In the genomic region with DNA sequence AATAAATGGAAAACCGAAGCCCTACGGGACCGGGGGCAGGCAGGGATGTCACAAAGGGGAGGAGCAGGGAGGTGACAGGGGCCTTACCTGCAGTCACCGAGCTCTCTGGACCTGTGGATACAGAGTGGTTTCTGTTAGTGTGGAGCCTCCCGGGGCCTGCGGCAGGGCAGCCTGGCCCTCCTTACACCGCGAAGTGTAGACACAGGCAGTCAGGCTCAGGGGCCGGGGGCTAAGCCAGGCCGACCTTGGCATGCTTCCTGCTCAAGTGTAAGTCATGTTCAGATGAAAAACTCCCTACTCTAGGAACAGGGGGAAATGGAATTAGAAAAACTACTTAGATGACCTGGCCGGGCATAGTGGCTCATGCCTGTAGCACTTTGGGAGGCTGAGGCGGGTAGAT, we compare ENCODE assay signal across 20 cellular contexts. TPM values are rescaled to one million over a fixed set of nuclear protein-coding genes. Genes with fewer than 3 reads are reported as not detected.
DNase-seq lines count a peak whose midpoint lies in the region; ATAC-seq and TF ChIP-seq lines count a peak whose summit lies in the region.
"Had no signal": no experiment of that assay in that cellular context is flagged by ENCODE, and none has a peak within 500 bp of the region (broad histone marks: within the 10 kb centered on the region; RNA-seq: fewer than 3 reads in every experiment).

No MANE protein-coding gene starts in this region.

- intact Hi-C loops in dendritic cell treated with granulocyte-macrophage colony-stimulating factor and Interleukin-4, amounts not matched to agents 40 ng/mL and 50 ng/mL, for 4 days (cut with micrococcal nuclease): no loop called here
- intact Hi-C loops in spleen (cut with DNase I; ENCODE audit: low total_unique reads): no loop called here

- peak overlapping the region; percentile 43 to 78 (median 63) for H3K27ac ChIP-seq in spleen
- H3K27ac ChIP-seq: neutrophil, uterus had no signal

- ATAC-seq in activated T-cell treated with anti-CD3 and anti-CD28 coated beads, Interleukin-2, amount 50 U/mL, for 72 hours (replicated peaks in 1 of 2): no peak
- ATAC-seq in T-cell (replicated peaks in 1 of 4): no peak
- no peak for ATAC-seq in HG03439 (IDR thresholded peaks at IDR 0.05; ENCODE audit: unreplicated experiment)
- ATAC-seq: heart right ventricle, left ventricle myocardium superior had no signal

- no peaks in the 10 kb centered on the region for H3K27me3 ChIP-seq in spleen (replicated peaks in 1 of 7)
- H3K27me3 ChIP-seq: heart right ventricle, neutrophil, uterus had no signal

- DNase-seq in activated T-cell treated with anti-CD3 and anti-CD28 coated beads, Interleukin-2, amount 50 U/mL, for 72 hours: no peak
- DNase-seq in activated T-cell treated with anti-CD3 and anti-CD28 coated beads for 4 hours (no peak), T-cell (no peak), spleen (peak; percentile 69), GM10266 (ENCODE audit: extremely low spot score) (no peak), chondrocyte (ENCODE audit: low spot score) (no peak)
- DNase-seq: activated CD4-positive, CD25-positive, alpha-beta regulatory T cell treated with anti-CD3 and anti-CD28 coated beads, Interleukin-2, amount 50 U/mL, for 72 hours; amniotic stem cell; DMS53; heart right ventricle; left ventricle myocardium superior; NCI-H1436 treated with DMSO at 0.1 percent for 48 hours; NCI-H524; substantia nigra; T1000; uterus had no signal

- TF ChIP-seq CTCF in spleen (IDR thresholded peaks at IDR 0.05 in 8 of 11, conservative IDR thresholded peaks at IDR 0.05 in 3 of 11) (no peak), GM10266 (IDR thresholded peaks at IDR 0.05; ENCODE audit: control insufficient read depth, insufficient read depth, low read depth, missing control alignments) (no peak), chondrocyte (IDR thresholded peaks at IDR 0.05) (no peak)

- 39 to 63% (median 43%) methylated on average over 12 of the region's 12 CpGs for WGBS in spleen, 5 donors

- no peaks in the 10 kb centered on the region for H3K27me3 Mint-ChIP-seq in activated T-cell treated with anti-CD3 and anti-CD28 coated beads, Interleukin-2, amount 50 U/mL, for 72 hours (ENCODE audit: low read depth)
- peaks cover 0 to 9% of the 10 kb centered on the region in 2 donors for H3K27me3 Mint-ChIP-seq in T-cell
- no peaks in the 10 kb centered on the region for H3K27me3 Mint-ChIP-seq in dendritic cell treated with granulocyte-macrophage colony-stimulating factor and Interleukin-4, amounts not matched to agents 40 ng/mL and 50 ng/mL, for 4 days
- H3K27me3 Mint-ChIP-seq in chondrocyte (ENCODE audit: low read depth): no peaks in the 10 kb centered on the region

- H3K36me3 Mint-ChIP-seq in activated T-cell treated with anti-CD3 and anti-CD28 coated beads, Interleukin-2, amount 50 U/mL, for 72 hours (ENCODE audit: insufficient read depth in 2 of 2): peaks cover 8 to 11% of the 10 kb centered on the region in 2 donors
- H3K36me3 Mint-ChIP-seq in T-cell (peaks cover 16% of the 10 kb centered on the region), chondrocyte (ENCODE audit: low read depth) (peaks cover 9% of the 10 kb centered on the region)
- peaks cover 52% of the 10 kb centered on the region for H3K36me3 Mint-ChIP-seq in dendritic cell treated with granulocyte-macrophage colony-stimulating factor and Interleukin-4, amounts not matched to agents 40 ng/mL and 50 ng/mL, for 4 days (ENCODE audit: low read depth)

- H3K4me3 ChIP-seq in spleen: no peak overlapping the region
- H3K4me3 ChIP-seq: heart right ventricle, uterus had no signal

- H3K9me3 Mint-ChIP-seq in activated T-cell treated with anti-CD3 and anti-CD28 coated beads, Interleukin-2, amount 50 U/mL, for 72 hours: no peaks in the 10 kb centered on the region
- H3K9me3 Mint-ChIP-seq in T-cell (peaks cover 0 to 2% (median 0%) of the 10 kb centered on the region in 3 donors), chondrocyte (ENCODE audit: low read depth) (peaks cover 16% of the 10 kb centered on the region)
- peaks cover 7% of the 10 kb centered on the region for H3K9me3 Mint-ChIP-seq in dendritic cell treated with granulocyte-macrophage colony-stimulating factor and Interleukin-4, amounts not matched to agents 40 ng/mL and 50 ng/mL, for 4 days

- CTCF ChIA-PET in T-cell (lab: Charles Lee): no interaction called here

- H3K4me1 Mint-ChIP-seq in activated T-cell treated with anti-CD3 and anti-CD28 coated beads, Interleukin-2, amount 50 U/mL, for 72 hours (ENCODE audit: low read depth): peaks cover 37% of the 10 kb centered on the region
- H3K4me1 Mint-ChIP-seq in T-cell: peaks cover 33 to 36% (median 33%) of the 10 kb centered on the region in 3 donors
- peaks cover 26% of the 10 kb centered on the region for H3K4me1 Mint-ChIP-seq in dendritic cell treated with granulocyte-macrophage colony-stimulating factor and Interleukin-4, amounts not matched to agents 40 ng/mL and 50 ng/mL, for 4 days (ENCODE audit: low read depth)
- H3K4me1 Mint-ChIP-seq in chondrocyte (ENCODE audit: low read depth): peaks cover 11% of the 10 kb centered on the region

- H3K27ac Mint-ChIP-seq in activated T-cell treated with anti-CD3 and anti-CD28 coated beads, Interleukin-2, amount 50 U/mL, for 72 hours: peak overlapping the region; percentile 83
- peak overlapping the region; percentile 82 to 87 for H3K27ac Mint-ChIP-seq in T-cell
- peak overlapping the region; percentile 40 for H3K27ac Mint-ChIP-seq in dendritic cell treated with granulocyte-macrophage colony-stimulating factor and Interleukin-4, amounts not matched to agents 40 ng/mL and 50 ng/mL, for 4 days
- H3K27ac Mint-ChIP-seq in chondrocyte (ENCODE audit: unreplicated experiment): no peak overlapping the region

- peaks cover 0 to 22% (median 13%) of the 10 kb centered on the region in 6 donors for H3K4me1 ChIP-seq in spleen
- H3K4me1 ChIP-seq: uterus had no signal

- H3K36me3 ChIP-seq in spleen: peaks cover 0 to 36% (median 9%) of the 10 kb centered on the region in 6 donors
- H3K36me3 ChIP-seq: uterus had no signal

- peaks cover 0 to 9% (median 0%) of the 10 kb centered on the region in 8 donors for H3K9me3 ChIP-seq in spleen
- H3K9me3 ChIP-seq: neutrophil, uterus had no signal

- TF ChIP-seq POLR2A in spleen (IDR thresholded peaks at IDR 0.05): no peak

- H3K4me3 Mint-ChIP-seq in activated T-cell treated with anti-CD3 and anti-CD28 coated beads, Interleukin-2, amount 50 U/mL, for 72 hours: peak overlapping the region; percentile 29 to 32
- peak overlapping the region in 1 of 3 donors; percentile 56 for H3K4me3 Mint-ChIP-seq in T-cell
- no peak overlapping the region for H3K4me3 Mint-ChIP-seq in dendritic cell treated with granulocyte-macrophage colony-stimulating factor and Interleukin-4, amounts not matched to agents 40 ng/mL and 50 ng/mL, for 4 days
- no peak overlapping the region for H3K4me3 Mint-ChIP-seq in chondrocyte (ENCODE audit: unreplicated experiment)
- H3K4me3 Mint-ChIP-seq: IgD-negative memory B cell had no signal

- POLR2A ChIA-PET in T-cell (lab: Charles Lee): no interaction called here

RNA-seq across cellular contexts. Expression of a gene that starts 4.3 kb away (rescaled TPM):
- 10 to 100 TPM; 31.2 to 32.9 TPM for total RNA-seq in activated T-cell treated with anti-CD3 and anti-CD28 coated beads, Interleukin-2, amount 50 U/mL, for 72 hours
- 10 to 100 TPM; 33.9 to 67.6 (median 57.8) TPM for total RNA-seq in T-cell
- total RNA-seq in spleen: 10 to 100 TPM; 29.1 to 38.1 (median 34.7) TPM
- polyA plus RNA-seq in spleen: 10 to 100 TPM; 35.2 to 54.5 (median 52.3) TPM
- 35.7 to 38.5 TPM (median 36.5 TPM) in 3 replicates for total RNA-seq in chondrocyte

RNA-seq across cellular contexts. Expression of a gene that starts 21.3 kb away (rescaled TPM):
- total RNA-seq in activated T-cell treated with anti-CD3 and anti-CD28 coated beads, Interleukin-2, amount 50 U/mL, for 72 hours: 10 to 100 TPM; 19.9 to 25.1 TPM
- total RNA-seq in T-cell (10 to 100 TPM; 15.6 to 31.3 (median 25.9) TPM), spleen (10 to 100 TPM; 15.9 to 21.8 (median 17.4) TPM), chondrocyte (26.8 to 28.9 TPM (median 28.9 TPM) in 3 replicates)
- polyA plus RNA-seq in spleen: 10 to 100 TPM; 11.0 to 17.0 (median 14.1) TPM

RNA-seq across cellular contexts. Expression of a gene that starts 25.3 kb away (rescaled TPM):
- total RNA-seq in activated T-cell treated with anti-CD3 and anti-CD28 coated beads, Interleukin-2, amount 50 U/mL, for 72 hours: 10 to 100 TPM; 45.0 to 53.5 TPM
- 10 to 100 TPM; 13.1 to 44.1 (median 39.6) TPM for total RNA-seq in T-cell
- total RNA-seq in spleen: 10 to 100 TPM; 18.6 to 36.3 (median 23.1) TPM
- polyA plus RNA-seq in spleen: 10 to 100 TPM; 13.4 to 27.1 (median 20.6) TPM
- 20.8 to 21.2 TPM (median 20.8 TPM) in 3 replicates for total RNA-seq in chondrocyte

RNA-seq across cellular contexts. Expression of a gene that starts 32.7 kb away (rescaled TPM):
- 10 to 100 TPM; 34.3 to 35.8 TPM for total RNA-seq in activated T-cell treated with anti-CD3 and anti-CD28 coated beads, Interleukin-2, amount 50 U/mL, for 72 hours
- total RNA-seq in T-cell (10 to 100 TPM; 12.7 to 25.4 (median 23.5) TPM), spleen (10 to 100 TPM; 11.8 to 25.2 (median 16.7) TPM), chondrocyte (17.7 to 25.4 TPM (median 19.8 TPM) in 3 replicates)
- polyA plus RNA-seq in spleen: 10 to 100 TPM; 15.0 to 27.7 (median 27.3) TPM

RNA-seq across cellular contexts. Expression of a gene that starts 34.9 kb away (rescaled TPM):
- 10 to 100 TPM; 46.9 to 47.3 TPM for total RNA-seq in activated T-cell treated with anti-CD3 and anti-CD28 coated beads, Interleukin-2, amount 50 U/mL, for 72 hours
- total RNA-seq in T-cell: 10 to 100 TPM; 46.0 to 59.5 (median 52.4) TPM
- 10 to 100 TPM; 57.0 to 93.1 (median 70.3) TPM for total RNA-seq in spleen
- polyA plus RNA-seq in spleen: 10 to 100 TPM; 15.5 to 34.2 (median 15.7) TPM
- total RNA-seq in chondrocyte: 63.9 to 165 TPM (median 67.6 TPM) in 3 replicates

Comparison
In these comparisons a context has a peak if more than half of its experiments do, and no peak if none do; other contexts are left out.
1. H3K4me3 Mint-ChIP-seq: peak in activated T-cell treated with anti-CD3 and anti-CD28 coated beads, Interleukin-2, amount 50 U/mL, for 72 hours (2 of 2); none in dendritic cell treated with granulocyte-macrophage colony-stimulating factor and Interleukin-4, amounts not matched to agents 40 ng/mL and 50 ng/mL, for 4 days (single experiment) and chondrocyte (single experiment).